ENCODE assay signal across 12 cellular contexts in the genomic region with DNA sequence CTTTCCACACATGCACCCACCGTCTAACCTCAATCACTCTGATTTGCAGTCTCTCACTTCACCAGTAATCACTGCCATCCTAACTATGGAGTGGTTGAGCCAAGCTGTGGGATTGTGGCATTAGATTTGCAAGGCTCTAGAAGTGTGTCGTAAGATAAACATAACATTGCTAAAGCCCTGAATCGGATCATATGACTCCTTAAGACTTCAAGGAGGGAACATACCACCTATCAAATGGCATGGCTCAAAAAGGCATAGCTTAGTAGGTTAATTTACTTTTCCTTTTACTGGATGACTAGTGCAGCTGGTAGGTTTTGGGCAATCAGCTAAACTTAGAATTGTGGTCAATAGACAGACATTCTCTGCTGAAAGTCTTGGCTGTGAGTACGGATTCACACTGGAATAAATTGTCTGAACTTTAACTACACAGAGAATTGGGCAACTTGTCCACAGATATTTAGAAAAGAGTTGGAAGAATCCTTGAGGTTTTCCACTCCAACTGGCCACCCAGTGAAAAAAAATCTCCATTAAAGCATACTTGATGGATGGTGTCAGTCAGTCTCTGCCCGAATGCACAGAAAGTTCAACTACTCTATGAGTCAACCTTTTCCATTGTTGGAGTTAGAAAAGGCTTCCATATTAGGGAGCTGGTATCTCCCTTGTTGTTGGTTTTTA.
DNase-seq lines count a peak whose midpoint lies in the region; ATAC-seq, FAIRE-seq and TF ChIP-seq lines count a peak whose summit lies in the region.
"Had no signal": no experiment of that assay in that cellular context is flagged by ENCODE, and none has a peak within 500 bp of the region (broad histone marks: within the 10 kb centered on the region; RNA-seq: fewer than 3 reads in every experiment).

No MANE protein-coding gene starts in this region.

- H3K4me2 ChIP-seq in astrocyte (ENCODE audit: low read length) = peak overlapping the region; percentile 49

- peak; percentile 97 for FAIRE-seq in astrocyte (lab: Jason Lieb, UNC)
- FAIRE-seq: G401.6 had no signal

- H3K4me1 ChIP-seq in astrocyte (ENCODE audit: insufficient read depth, low read length) (peaks cover 20% of the 10 kb centered on the region), mucosa of descending colon (ENCODE audit: low read depth) (no peaks in the 10 kb centered on the region)
- H3K4me1 ChIP-seq: HAP-1 had no signal

- peak overlapping the region; percentile 94 for H3K27ac Mint-ChIP-seq in astrocyte (ENCODE audit: unreplicated experiment)

- peak; percentile 70 for TF ChIP-seq EP300 in Ishikawa (IDR thresholded peaks at IDR 0.05; ENCODE audit: borderline replicate concordance)

- no peaks in the 10 kb centered on the region for H3K79me2 ChIP-seq in astrocyte (ENCODE audit: insufficient read depth, low read length)

- no peak overlapping the region for H2AFZ ChIP-seq in astrocyte (ENCODE audit: low read depth, low read length)

- H3K36me3 ChIP-seq in astrocyte (ENCODE audit: insufficient read depth, low read length) = no peaks in the 10 kb centered on the region
- H3K36me3 ChIP-seq in mucosa of descending colon (ENCODE audit: low read depth) = no peaks in the 10 kb centered on the region
- H3K36me3 ChIP-seq: HAP-1 had no signal

- no peaks in the 10 kb centered on the region for H3K9me3 Mint-ChIP-seq in astrocyte (ENCODE audit: unreplicated experiment)

- H3K9me3 ChIP-seq in astrocyte (ENCODE audit: insufficient read depth, low read depth, low read length) = no peaks in the 10 kb centered on the region
- no peaks in the 10 kb centered on the region for H3K9me3 ChIP-seq in mucosa of descending colon
- H3K9me3 ChIP-seq: HAP-1 had no signal

- no peak overlapping the region for H3K4me3 ChIP-seq in astrocyte (ENCODE audit: insufficient read depth, low read depth, low read length)
- H3K4me3 ChIP-seq in mucosa of descending colon = no peak overlapping the region
- H3K4me3 ChIP-seq: HAP-1 had no signal

- no peaks in the 10 kb centered on the region for H4K20me1 ChIP-seq in astrocyte (ENCODE audit: insufficient read depth, low read length)

- peak; percentile 60 for DNase-seq in AG08396 (ENCODE audit: low spot score)
- DNase-seq in astrocyte (ENCODE audit: low read depth) = peak; percentile 100
- DNase-seq in mucosa of descending colon = no peak
- DNase-seq in C1 segment of cervical spinal cord (lab: John Stamatoyannopoulos, UW) = no peak
- no peak for DNase-seq in midbrain (lab: John Stamatoyannopoulos, UW)
- no peak for DNase-seq in effector CD8-positive, alpha-beta T cell (lab: John Stamatoyannopoulos, UW)
- DNase-seq: cerebellar nuclear complex, MM.1S had no signal

- H3K4me1 Mint-ChIP-seq in astrocyte (ENCODE audit: low read depth, unreplicated experiment) = peaks cover 33% of the 10 kb centered on the region

- no peaks in the 10 kb centered on the region for H3K27me3 ChIP-seq in astrocyte (ENCODE audit: insufficient read depth, low read length)

- H3K27ac ChIP-seq in astrocyte (ENCODE audit: low read depth, low read length) = peak overlapping the region; percentile 69

- peak; percentile 14 for ATAC-seq in mucosa of descending colon
- ATAC-seq in HG03442 (IDR thresholded peaks at IDR 0.05; ENCODE audit: unreplicated experiment) = no peak

- H3K36me3 Mint-ChIP-seq in astrocyte (ENCODE audit: low read depth, unreplicated experiment) = no peaks in the 10 kb centered on the region

- H3K9ac ChIP-seq in astrocyte (ENCODE audit: low read length) = peak overlapping the region; percentile 26

- no peak for TF ChIP-seq RAD21 in Ishikawa (IDR thresholded peaks at IDR 0.05; ENCODE audit: low read depth)

- intact Hi-C loops in mucosa of descending colon (cut with DNase I, micrococcal nuclease) = no loop called here

- H3K4me3 Mint-ChIP-seq in astrocyte (ENCODE audit: unreplicated experiment) = no peak overlapping the region

- H3K27me3 Mint-ChIP-seq in astrocyte (ENCODE audit: low read depth, unreplicated experiment) = no peaks in the 10 kb centered on the region

- TF ChIP-seq CTCF in astrocyte (IDR thresholded peaks at IDR 0.05; ENCODE audit: insufficient read depth, low read depth, low read length) = no peak
- no peak for TF ChIP-seq CTCF in mucosa of descending colon (IDR thresholded peaks at IDR 0.05)

TF ChIP-seq in Ishikawa, 13 proteins besides CTCF, POLR2A, EP300 and RAD21:
- peak; percentile 72 for TF ChIP-seq FOXM1 (IDR thresholded peaks at IDR 0.05; ENCODE audit: borderline replicate concordance, low read depth)
- no peak for TF ChIP-seq CREB1 (IDR thresholded peaks at IDR 0.05; ENCODE audit: low read depth)
- TF ChIP-seq EGR1 (IDR thresholded peaks at IDR 0.05) = no peak
- TF ChIP-seq, protein P1, sequence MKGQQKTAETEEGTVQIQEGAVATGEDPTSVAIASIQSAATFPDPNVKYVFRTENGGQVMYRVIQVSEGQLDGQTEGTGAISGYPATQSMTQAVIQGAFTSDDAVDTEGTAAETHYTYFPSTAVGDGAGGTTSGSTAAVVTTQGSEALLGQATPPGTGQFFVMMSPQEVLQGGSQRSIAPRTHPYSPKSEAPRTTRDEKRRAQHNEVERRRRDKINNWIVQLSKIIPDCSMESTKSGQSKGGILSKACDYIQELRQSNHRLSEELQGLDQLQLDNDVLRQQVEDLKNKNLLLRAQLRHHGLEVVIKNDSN (IDR thresholded peaks at IDR 0.05) = peak; percentile 58
- no peak for TF ChIP-seq YY1 (IDR thresholded peaks at IDR 0.05; ENCODE audit: low read depth)
- TF ChIP-seq, protein P2, sequence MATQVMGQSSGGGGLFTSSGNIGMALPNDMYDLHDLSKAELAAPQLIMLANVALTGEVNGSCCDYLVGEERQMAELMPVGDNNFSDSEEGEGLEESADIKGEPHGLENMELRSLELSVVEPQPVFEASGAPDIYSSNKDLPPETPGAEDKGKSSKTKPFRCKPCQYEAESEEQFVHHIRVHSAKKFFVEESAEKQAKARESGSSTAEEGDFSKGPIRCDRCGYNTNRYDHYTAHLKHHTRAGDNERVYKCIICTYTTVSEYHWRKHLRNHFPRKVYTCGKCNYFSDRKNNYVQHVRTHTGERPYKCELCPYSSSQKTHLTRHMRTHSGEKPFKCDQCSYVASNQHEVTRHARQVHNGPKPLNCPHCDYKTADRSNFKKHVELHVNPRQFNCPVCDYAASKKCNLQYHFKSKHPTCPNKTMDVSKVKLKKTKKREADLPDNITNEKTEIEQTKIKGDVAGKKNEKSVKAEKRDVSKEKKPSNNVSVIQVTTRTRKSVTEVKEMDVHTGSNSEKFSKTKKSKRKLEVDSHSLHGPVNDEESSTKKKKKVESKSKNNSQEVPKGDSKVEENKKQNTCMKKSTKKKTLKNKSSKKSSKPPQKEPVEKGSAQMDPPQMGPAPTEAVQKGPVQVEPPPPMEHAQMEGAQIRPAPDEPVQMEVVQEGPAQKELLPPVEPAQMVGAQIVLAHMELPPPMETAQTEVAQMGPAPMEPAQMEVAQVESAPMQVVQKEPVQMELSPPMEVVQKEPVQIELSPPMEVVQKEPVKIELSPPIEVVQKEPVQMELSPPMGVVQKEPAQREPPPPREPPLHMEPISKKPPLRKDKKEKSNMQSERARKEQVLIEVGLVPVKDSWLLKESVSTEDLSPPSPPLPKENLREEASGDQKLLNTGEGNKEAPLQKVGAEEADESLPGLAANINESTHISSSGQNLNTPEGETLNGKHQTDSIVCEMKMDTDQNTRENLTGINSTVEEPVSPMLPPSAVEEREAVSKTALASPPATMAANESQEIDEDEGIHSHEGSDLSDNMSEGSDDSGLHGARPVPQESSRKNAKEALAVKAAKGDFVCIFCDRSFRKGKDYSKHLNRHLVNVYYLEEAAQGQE (IDR thresholded peaks at IDR 0.05; ENCODE audit: low read depth) = no peak
- 0 out of 2 replicates have a peak, but pooled peaks have one; percentile 52 for TF ChIP-seq TCF12 (IDR thresholded peaks at IDR 0.05; ENCODE audit: low read depth)
- TF ChIP-seq NFIC (IDR thresholded peaks at IDR 0.05) = 0 out of 2 replicates have a peak, but pooled peaks have one; percentile 19
- TF ChIP-seq, protein P3, sequence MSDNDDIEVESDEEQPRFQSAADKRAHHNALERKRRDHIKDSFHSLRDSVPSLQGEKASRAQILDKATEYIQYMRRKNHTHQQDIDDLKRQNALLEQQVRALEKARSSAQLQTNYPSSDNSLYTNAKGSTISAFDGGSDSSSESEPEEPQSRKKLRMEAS (IDR thresholded peaks at IDR 0.05) = 0 out of 2 replicates have a peak, but pooled peaks have one; percentile 11
- TF ChIP-seq TEAD4 (IDR thresholded peaks at IDR 0.05) = peak; percentile 68
- TF ChIP-seq ZBTB7A (IDR thresholded peaks at IDR 0.05; ENCODE audit: low read depth) = no peak
- TF ChIP-seq CEBPB (IDR thresholded peaks at IDR 0.05) = peak; percentile 86
TF ChIP-seq in Ishikawa: peak in this region for 7.

Comparison
In these comparisons a context has a peak if more than half of its experiments do, and no peak if none do; other contexts are left out.
1. DNase-seq: peak in AG08396 (single experiment) and astrocyte (single experiment); none in mucosa of descending colon (0 of 3), C1 segment of cervical spinal cord (0 of 14), midbrain (single experiment) and effector CD8-positive, alpha-beta T cell (single experiment).